Comparison of ENCODE assay signal across 23 cellular contexts in the genomic region with DNA sequence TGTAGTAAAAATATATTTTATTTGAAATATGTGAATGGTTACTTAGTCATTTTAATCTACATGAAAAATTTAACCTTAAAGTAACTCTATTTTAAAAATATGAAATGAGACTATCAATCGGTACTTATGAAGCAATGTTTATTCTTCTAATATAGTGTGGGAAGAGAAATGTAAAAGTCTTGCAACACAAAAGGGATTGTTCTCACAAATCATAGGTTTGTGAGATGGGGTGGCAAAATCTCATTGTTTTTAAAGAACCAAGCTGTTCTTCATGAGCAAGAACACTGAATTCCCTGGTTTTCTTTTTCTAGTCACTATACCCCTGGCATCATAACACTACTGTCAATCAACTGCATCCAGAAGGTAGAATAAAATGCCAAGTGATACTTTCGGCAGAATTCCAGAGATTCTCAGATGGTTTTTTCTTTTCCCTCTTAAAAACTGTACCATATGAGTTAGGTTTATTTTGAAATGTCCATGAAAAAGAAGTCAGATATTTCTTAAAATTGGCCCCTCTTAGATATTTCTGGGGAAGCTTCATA. TPM values are rescaled to one million over a fixed set of nuclear protein-coding genes. Genes with fewer than 3 reads are reported as not detected.
DNase-seq lines count a peak whose midpoint lies in the region; FAIRE-seq and TF ChIP-seq lines count a peak whose summit lies in the region.
"Had no signal": no experiment of that assay in that cellular context is flagged by ENCODE, and none has a peak within 500 bp of the region (broad histone marks: within the 10 kb centered on the region; RNA-seq: fewer than 3 reads in every experiment).

No MANE protein-coding gene starts in this region.

- H3K9ac ChIP-seq in kidney (ENCODE audit: low read length in 2 of 2) = no peak overlapping the region
- no peak overlapping the region for H3K9ac ChIP-seq in GM23248
- H3K9ac ChIP-seq: BLaER1 treated with 17β-estradiol and CSF1 and Interleukin-3, amounts not matched to agents 10 nM and 100 nM had no signal

- no peaks in the 10 kb centered on the region for H3K36me3 ChIP-seq in kidney (ENCODE audit: control insufficient read depth in 1 of 2, insufficient read depth in 2 of 2, low read length in 2 of 2)
- H3K36me3 ChIP-seq in GM23248 (ENCODE audit: low read depth) = no peaks in the 10 kb centered on the region
- H3K36me3 ChIP-seq: BE2C had no signal

- H3K79me2 ChIP-seq in GM23248 (ENCODE audit: insufficient read depth) = no peaks in the 10 kb centered on the region

- DNase-seq in G401 (ENCODE audit: low spot score) = peak; percentile 60
- DNase-seq in NCI-H446 (lab: John Stamatoyannopoulos, UW) = peak; percentile 29 to 60
- peak; percentile 63 for DNase-seq in cerebellar cortex (ENCODE audit: low spot score)
- no peak for DNase-seq in kidney
- no peak for DNase-seq in GM23248
- DNase-seq in activated naive CD4-positive, alpha-beta T cell (lab: John Stamatoyannopoulos, UW) = no peak
- no peak for DNase-seq in dermis blood vessel endothelial cell
- DNase-seq: 8988T; ACHN; AML-193; BE2C; CD4-positive, alpha-beta T cell; CD8-positive, alpha-beta memory T cell; DMS 273 treated with DMSO at 0.1 percent for 48 hours; DMS79; EL; H7; HCEC 1CT had no signal

- intact Hi-C loops in kidney (cut with DNase I) = no loop called here

- H3K27me3 ChIP-seq in GM23248 (replicated peaks; ENCODE audit: insufficient read depth) = no peaks in the 10 kb centered on the region
- H3K27me3 ChIP-seq: BLaER1 treated with 17β-estradiol and CSF1 and Interleukin-3, amounts not matched to agents 10 nM and 100 nM had no signal

- H3K9me3 ChIP-seq in kidney (ENCODE audit: control insufficient read depth in 1 of 2, low read length in 2 of 2) (no peaks in the 10 kb centered on the region), GM23248 (ENCODE audit: low read depth) (no peaks in the 10 kb centered on the region)
- H3K9me3 ChIP-seq: A549, BE2C had no signal

- peak; percentile 68 for FAIRE-seq in kidney (lab: Jason Lieb, UNC)
- FAIRE-seq: A549, D721Med, GM12892, H1 had no signal

- in situ Hi-C loops in G401 (cut with HindIII; ENCODE audit: low sequenced_read_pairs) = no loop called here
- in situ Hi-C loops in GM23248 (cut with MboI) = no loop called here

- H4K20me1 ChIP-seq in GM23248 (ENCODE audit: insufficient read depth) = no peaks in the 10 kb centered on the region

- H3K4me1 ChIP-seq in kidney (ENCODE audit: control insufficient read depth in 1 of 2, insufficient read depth in 1 of 2, low read depth in 1 of 2, low read length in 2 of 2) = no peaks in the 10 kb centered on the region
- no peaks in the 10 kb centered on the region for H3K4me1 ChIP-seq in GM23248 (ENCODE audit: insufficient read depth)
- H3K4me1 ChIP-seq: A549 had no signal

- no peak overlapping the region for H3K27ac ChIP-seq in kidney (ENCODE audit: low read depth in 2 of 2, low read length in 2 of 2)
- H3K27ac ChIP-seq in GM23248 = no peak overlapping the region
- H3K27ac ChIP-seq: A549; BLaER1 treated with 17β-estradiol and CSF1 and Interleukin-3, amounts not matched to agents 10 nM and 100 nM had no signal

- H3K9me2 ChIP-seq in GM23248 (ENCODE audit: insufficient read depth) = no peaks in the 10 kb centered on the region

- H3K4me3 ChIP-seq in kidney (ENCODE audit: low read length in 2 of 2) (no peak overlapping the region), GM23248 (no peak overlapping the region)
- H3K4me3 ChIP-seq: A549; BLaER1 treated with 17β-estradiol and CSF1 and Interleukin-3, amounts not matched to agents 10 nM and 100 nM had no signal

- 67 to 68% methylated on average over 2 of the region's 2 CpGs for WGBS in GM23248 (ENCODE audit: low coverage in 1 of 2, low lambda C conversion rate in 2 of 2, missing lambda C conversion rate in 2 of 2), 2 experiments

- no peak overlapping the region for H3K4me2 ChIP-seq in GM23248 (ENCODE audit: unreplicated experiment)
- H3K4me2 ChIP-seq: A549; BLaER1 treated with 17β-estradiol and CSF1 and Interleukin-3, amounts not matched to agents 10 nM and 100 nM had no signal

- H3F3A ChIP-seq in GM23248 (ENCODE audit: insufficient read depth) = no peaks in the 10 kb centered on the region

- no peak for TF ChIP-seq CTCF in kidney (IDR thresholded peaks at IDR 0.05; ENCODE audit: borderline replicate concordance, extremely low read depth, insufficient read depth)

- no peak overlapping the region for H2AFZ ChIP-seq in GM23248

RNA-seq across cellular contexts. Expression of a gene that starts 52.2 kb away (rescaled TPM):
- total RNA-seq in G401 (2014; rRNA removed; shearing (Covaris generic)) = 112 and 125 TPM in 2 replicates
- total RNA-seq in kidney (8.4 TPM), dermis blood vessel endothelial cell (140 and 167 TPM in 2 replicates)
- polyA plus RNA-seq in kidney (ENCODE audit: insufficient read depth, low read depth, low replicate concordance) (17.1 TPM), GM23248 (2016; fragmentation: Nextera tagmentation; extraction: Ambion mirVana) (0.25 TPM in 1 of 2 replicates, not detected in the other)
- not detected in 2 replicates for total RNA-seq in GM23248 (2014; rRNA removed; shearing (Covaris generic))
- total RNA-seq: CD4-positive, alpha-beta T cell had no signal

Comparison
In these comparisons a context has a peak if more than half of its experiments do, and no peak if none do; other contexts are left out.
1. DNase-seq: peak in G401 (single experiment), NCI-H446 (2 of 2) and cerebellar cortex (single experiment); none in kidney (single experiment), GM23248 (single experiment), activated naive CD4-positive, alpha-beta T cell (0 of 4) and dermis blood vessel endothelial cell (single experiment).
2. RNA of a gene that starts 52.2 kb away (total RNA-seq): 140 to 167 TPM in dermis blood vessel endothelial cell and 112 to 125 TPM in G401; 8.4 TPM in kidney (single experiment) and not detected in GM23248; every median in the first group is over 10 times any median in the second.